2 cellular contexts compared by ENCODE assay signal in genomic region chr6:71433441-71433840, GRCh38.
TF ChIP-seq lines count a peak whose summit lies in the region.

No MANE protein-coding gene starts in this region.

TF ChIP-seq in endothelial cell of umbilical vein, 7 proteins besides CTCF, POLR2A, EP300 and RAD21 (continued from another document):
- TF ChIP-seq JUN (IDR thresholded peaks at IDR 0.05; ENCODE audit: borderline replicate concordance, insufficient read depth, insufficient read length, low read depth) = no peak
- no peak for TF ChIP-seq MYC (IDR thresholded peaks at IDR 0.05; ENCODE audit: low read depth, low read length)
- TF ChIP-seq MAX (IDR thresholded peaks at IDR 0.05; ENCODE audit: insufficient read depth, insufficient read length) = no peak
- no peak for TF ChIP-seq FOS (IDR thresholded peaks at IDR 0.05; ENCODE audit: borderline replicate concordance, insufficient read depth, low read length)
- no peak for TF ChIP-seq EZH2 (IDR thresholded peaks at IDR 0.05; ENCODE audit: borderline replicate concordance, low read depth, low read length, severe bottlenecking)
TF ChIP-seq in endothelial cell of umbilical vein: peak in this region for 0.

TF ChIP-seq in SK-N-SH, 30 proteins besides CTCF, POLR2A, EP300 and RAD21 (continued from another document):
- no peak for TF ChIP-seq YY1 (IDR thresholded peaks at IDR 0.05; ENCODE audit: low read depth)
- TF ChIP-seq JUND (IDR thresholded peaks at IDR 0.05) = no peak
- TF ChIP-seq MAX (IDR thresholded peaks at IDR 0.05; ENCODE audit: low read depth) = no peak
- no peak for TF ChIP-seq POLR2AphosphoS5 (IDR thresholded peaks at IDR 0.05; ENCODE audit: low read depth, low read length)
- TF ChIP-seq SMC3 (IDR thresholded peaks at IDR 0.05; ENCODE audit: low read depth, low read length) = no peak
- TF ChIP-seq TEAD4 (IDR thresholded peaks at IDR 0.05; ENCODE audit: borderline replicate concordance, insufficient read depth) = no peak
- no peak for TF ChIP-seq EZH2phosphoT487 (IDR thresholded peaks at IDR 0.05; ENCODE audit: borderline replicate concordance, low read depth)
